13 cellular contexts compared by ENCODE assay signal in genomic region chr4:83108101-83108861, GRCh38. TPM values are rescaled to one million over a fixed set of nuclear protein-coding genes. Genes with fewer than 3 reads are reported as not detected.
DNase-seq lines count a peak whose midpoint lies in the region; ATAC-seq and TF ChIP-seq lines count a peak whose summit lies in the region.
"Had no signal": no experiment of that assay in that cellular context is flagged by ENCODE, and none has a peak within 500 bp of the region (broad histone marks: within the 10 kb centered on the region; RNA-seq: fewer than 3 reads in every experiment).

No MANE protein-coding gene starts in this region.

- WGBS in testis, 2 donors: 59 to 72% methylated on average over 26 of the region's 26 CpGs

- H3K4me1 Mint-ChIP-seq in activated CD4-positive, alpha-beta T cell treated with anti-CD3 and anti-CD28 coated beads for 36 hours: peaks cover 48% of the 10 kb centered on the region
- peaks cover 45% of the 10 kb centered on the region for H3K4me1 Mint-ChIP-seq in activated CD4-positive, alpha-beta memory T cell treated with anti-CD3 and anti-CD28 coated beads, Interleukin-2, amount 10 ng/mL, durations not matched to agents 7 days and 5 days
- H3K4me1 Mint-ChIP-seq in effector memory CD8-positive, alpha-beta T cell (ENCODE audit: low read depth in 2 of 2): peaks cover 36 to 58% of the 10 kb centered on the region in 2 donors
- H3K4me1 Mint-ChIP-seq in stimulated activated naive B cell treated with anti-CD40 and anti-IgM and Interleukin-4, amounts not matched to agents 10 μg/mL and 1 μg/mL and 100 μg/mL, for 72 hours: peaks cover 21 to 55% of the 10 kb centered on the region in 2 donors

- H3K9me3 Mint-ChIP-seq in activated CD4-positive, alpha-beta T cell treated with anti-CD3 and anti-CD28 coated beads for 36 hours (ENCODE audit: low read depth): no peaks in the 10 kb centered on the region
- no peaks in the 10 kb centered on the region for H3K9me3 Mint-ChIP-seq in activated CD4-positive, alpha-beta memory T cell treated with anti-CD3 and anti-CD28 coated beads, Interleukin-2, amount 10 ng/mL, durations not matched to agents 7 days and 5 days
- no peaks in the 10 kb centered on the region for H3K9me3 Mint-ChIP-seq in effector memory CD8-positive, alpha-beta T cell
- no peaks in the 10 kb centered on the region for H3K9me3 Mint-ChIP-seq in stimulated activated naive B cell treated with anti-CD40 and anti-IgM and Interleukin-4, amounts not matched to agents 10 μg/mL and 1 μg/mL and 100 μg/mL, for 72 hours
- H3K9me3 Mint-ChIP-seq: HFFc6 had no signal

- H3K27me3 ChIP-seq in testis: no peaks in the 10 kb centered on the region
- H3K27me3 ChIP-seq: brain microvascular endothelial cell had no signal

- POLR2A ChIA-PET in activated CD4-positive, alpha-beta T cell treated with anti-CD3 and anti-CD28 coated beads for 36 hours (lab: Charles Lee): no interaction called here
- POLR2A ChIA-PET in activated CD4-positive, alpha-beta memory T cell treated with anti-CD3 and anti-CD28 coated beads, Interleukin-2, amount 10 ng/mL, durations not matched to agents 7 days and 5 days (lab: Charles Lee): interaction anchor here (2.6 to 7.4 kb wide), 4 partner anchors 11 to 109 kb away, joined by 15 to 123 read pairs (median 48); no protein-coding TSS in a partner anchor

- CTCF ChIA-PET in activated CD4-positive, alpha-beta T cell treated with anti-CD3 and anti-CD28 coated beads for 36 hours (lab: Charles Lee): interaction anchor here (1.2 kb wide), 1 partner anchor 249 kb away, joined by 3 read pairs; no protein-coding TSS in a partner anchor
- CTCF ChIA-PET in activated CD4-positive, alpha-beta memory T cell treated with anti-CD3 and anti-CD28 coated beads, Interleukin-2, amount 10 ng/mL, durations not matched to agents 7 days and 5 days (lab: Charles Lee): interaction anchor here (0.8 to 3.2 kb wide), 6 partner anchors 17 to 175 kb away, joined by 3 to 44 read pairs (median 18); no protein-coding TSS in a partner anchor

- H3K27ac ChIP-seq in testis: no peak overlapping the region
- H3K27ac ChIP-seq: brain microvascular endothelial cell, prostate gland, VCaP had no signal

- H3K27me3 Mint-ChIP-seq in activated CD4-positive, alpha-beta T cell treated with anti-CD3 and anti-CD28 coated beads for 36 hours: no peaks in the 10 kb centered on the region
- H3K27me3 Mint-ChIP-seq in activated CD4-positive, alpha-beta memory T cell treated with anti-CD3 and anti-CD28 coated beads, Interleukin-2, amount 10 ng/mL, durations not matched to agents 7 days and 5 days: peaks cover 3% of the 10 kb centered on the region
- H3K27me3 Mint-ChIP-seq in effector memory CD8-positive, alpha-beta T cell: no peaks in the 10 kb centered on the region
- no peaks in the 10 kb centered on the region for H3K27me3 Mint-ChIP-seq in stimulated activated naive B cell treated with anti-CD40 and anti-IgM and Interleukin-4, amounts not matched to agents 10 μg/mL and 1 μg/mL and 100 μg/mL, for 72 hours

- peaks cover 5% of the 10 kb centered on the region for H3K4me1 ChIP-seq in testis
- H3K4me1 ChIP-seq: prostate gland had no signal

- TF ChIP-seq CTCF in testis (IDR thresholded peaks at IDR 0.05): no peak

- no peaks in the 10 kb centered on the region for H3K36me3 ChIP-seq in testis (ENCODE audit: low read depth, missing control alignments)
- H3K36me3 ChIP-seq: brain microvascular endothelial cell, prostate gland had no signal

- peak overlapping the region; percentile 97 for H3K27ac Mint-ChIP-seq in activated CD4-positive, alpha-beta T cell treated with anti-CD3 and anti-CD28 coated beads for 36 hours
- H3K27ac Mint-ChIP-seq in activated CD4-positive, alpha-beta memory T cell treated with anti-CD3 and anti-CD28 coated beads, Interleukin-2, amount 10 ng/mL, durations not matched to agents 7 days and 5 days: peak overlapping the region; percentile 74
- H3K27ac Mint-ChIP-seq in effector memory CD8-positive, alpha-beta T cell: peak overlapping the region; percentile 93 to 98
- peak overlapping the region; percentile 98 for H3K27ac Mint-ChIP-seq in stimulated activated naive B cell treated with anti-CD40 and anti-IgM and Interleukin-4, amounts not matched to agents 10 μg/mL and 1 μg/mL and 100 μg/mL, for 72 hours

- no peak for TF ChIP-seq POLR2A in testis (IDR thresholded peaks at IDR 0.05)

- no peak for ATAC-seq in activated CD4-positive, alpha-beta T cell treated with anti-CD3 and anti-CD28 coated beads for 36 hours
- ATAC-seq in effector memory CD8-positive, alpha-beta T cell (replicated peaks): no peak
- ATAC-seq in stimulated activated naive B cell treated with anti-CD40 and anti-IgM and Interleukin-4, amounts not matched to agents 10 μg/mL and 1 μg/mL and 100 μg/mL, for 72 hours (replicated peaks): no peak
- ATAC-seq in GM21526 (IDR thresholded peaks at IDR 0.05; ENCODE audit: low FRiP score, unreplicated experiment) (no peak), left colon (no peak)

- intact Hi-C loops in activated CD4-positive, alpha-beta T cell treated with anti-CD3 and anti-CD28 coated beads for 36 hours (cut with DNase I, micrococcal nuclease): no loop called here
- intact Hi-C loops in testis (cut with DNase I; ENCODE audit: low total_unique reads): no loop called here
- intact Hi-C loops in left colon (cut with DNase I, micrococcal nuclease): no loop called here

- peak; percentile 34 for DNase-seq in activated CD4-positive, alpha-beta T cell treated with anti-CD3 and anti-CD28 coated beads for 36 hours
- DNase-seq in activated CD4-positive, alpha-beta T cell treated with anti-CD3 and anti-CD28 coated beads for 4 hours: no peak
- DNase-seq in activated CD4-positive, alpha-beta memory T cell treated with anti-CD3 and anti-CD28 coated beads, Interleukin-2, amount 10 ng/mL, durations not matched to agents 7 days and 5 days: no peak
- no peak for DNase-seq in effector memory CD8-positive, alpha-beta T cell
- no peak for DNase-seq in stimulated activated naive B cell treated with anti-CD40 and anti-IgM and Interleukin-4, amounts not matched to agents 10 μg/mL and 1 μg/mL and 100 μg/mL, for 72 hours
- DNase-seq in testis (no peak), left colon (no peak)
- DNase-seq: brain microvascular endothelial cell, HFFc6, NCI-H1417 treated with DMSO at 0.1 percent for 48 hours had no signal

- H3K4me3 ChIP-seq in testis: peak overlapping the region in 1 of 2 donors; percentile 62

- peak overlapping the region; percentile 91 for H3K4me3 Mint-ChIP-seq in activated CD4-positive, alpha-beta T cell treated with anti-CD3 and anti-CD28 coated beads for 36 hours
- peak overlapping the region; percentile 84 for H3K4me3 Mint-ChIP-seq in activated CD4-positive, alpha-beta memory T cell treated with anti-CD3 and anti-CD28 coated beads, Interleukin-2, amount 10 ng/mL, durations not matched to agents 7 days and 5 days
- H3K4me3 Mint-ChIP-seq in effector memory CD8-positive, alpha-beta T cell: peak overlapping the region; percentile 97 to 99
- H3K4me3 Mint-ChIP-seq in stimulated activated naive B cell treated with anti-CD40 and anti-IgM and Interleukin-4, amounts not matched to agents 10 μg/mL and 1 μg/mL and 100 μg/mL, for 72 hours: peak overlapping the region; percentile 93

- H3K36me3 Mint-ChIP-seq in activated CD4-positive, alpha-beta T cell treated with anti-CD3 and anti-CD28 coated beads for 36 hours (ENCODE audit: low read depth): peaks cover 34% of the 10 kb centered on the region
- peaks cover 67% of the 10 kb centered on the region for H3K36me3 Mint-ChIP-seq in activated CD4-positive, alpha-beta memory T cell treated with anti-CD3 and anti-CD28 coated beads, Interleukin-2, amount 10 ng/mL, durations not matched to agents 7 days and 5 days (ENCODE audit: low read depth)
- peaks cover 74% of the 10 kb centered on the region for H3K36me3 Mint-ChIP-seq in effector memory CD8-positive, alpha-beta T cell (ENCODE audit: insufficient read depth)
- peaks cover 4 to 10% of the 10 kb centered on the region in 2 donors for H3K36me3 Mint-ChIP-seq in stimulated activated naive B cell treated with anti-CD40 and anti-IgM and Interleukin-4, amounts not matched to agents 10 μg/mL and 1 μg/mL and 100 μg/mL, for 72 hours

- H3K9me3 ChIP-seq in testis: no peaks in the 10 kb centered on the region
- H3K9me3 ChIP-seq: prostate gland had no signal

RNA-seq across cellular contexts. Expression of gene PLAC8, which starts 6.2 kb away (rescaled TPM):
- total RNA-seq in activated CD4-positive, alpha-beta T cell treated with anti-CD3 and anti-CD28 coated beads for 36 hours: 10 to 100 TPM; 54.4 to 72.3 TPM
- 100 to 1,000 TPM; 182 to 183 TPM for total RNA-seq in activated CD4-positive, alpha-beta memory T cell treated with anti-CD3 and anti-CD28 coated beads, Interleukin-2, amount 10 ng/mL, durations not matched to agents 7 days and 5 days
- total RNA-seq in testis (1 to 10 TPM in 1 of 2 donors, under 1 TPM in 1; 0.55 to 1.3 TPM), left colon (1,000 to 10,000 TPM in 1 of 2 donors, 100 to 1,000 TPM in 1; 955 to 1,006 TPM)
- 2.0 TPM for polyA plus RNA-seq in testis (ENCODE audit: insufficient read depth, low read depth, low replicate concordance)

Comparison
In these comparisons a context has a peak if more than half of its experiments do, and no peak if none do; other contexts are left out.
1. RNA of gene PLAC8, which starts 6.2 kb away (total RNA-seq): 955 to 1,006 TPM in left colon, 182 to 183 TPM in activated CD4-positive, alpha-beta memory T cell treated with anti-CD3 and anti-CD28 coated beads, Interleukin-2, amount 10 ng/mL, durations not matched to agents 7 days and 5 days and 54.4 to 72.3 TPM in activated CD4-positive, alpha-beta T cell treated with anti-CD3 and anti-CD28 coated beads for 36 hours; 0.55 to 1.3 TPM in testis; every median in the first group is over 10 times any median in the second.
2. Peak in every context shown above with its lines, with median percentiles within 50 percentile points of each other: H3K27ac Mint-ChIP-seq and H3K4me3 Mint-ChIP-seq.